ENCODE assay signal across 2 cellular contexts in genomic region chr2:4963106-4963505, GRCh38.
TF ChIP-seq lines count a peak whose summit lies in the region.

No MANE protein-coding gene starts in this region.

TF ChIP-seq in GM12891, 5 proteins besides CTCF, POLR2A, EP300 and RAD21:
- TF ChIP-seq SPI1 (IDR thresholded peaks at IDR 0.05; ENCODE audit: low read depth, low read length) (no peak), POU2F2 (IDR thresholded peaks at IDR 0.05; ENCODE audit: low read depth, low read length) (no peak), PAX5 (IDR thresholded peaks at IDR 0.05; ENCODE audit: insufficient read depth, low read length, severe bottlenecking) (no peak), TAF1 (IDR thresholded peaks at IDR 0.05; ENCODE audit: low read depth, low read length) (no peak), POLR2AphosphoS5 (IDR thresholded peaks at IDR 0.05; ENCODE audit: low read depth, low read length) (no peak)

TF ChIP-seq in GM12878, 131 proteins besides CTCF, POLR2A, EP300 and RAD21:
- TF ChIP-seq NR2C2 (IDR thresholded peaks at IDR 0.05; ENCODE audit: borderline replicate concordance, control insufficient read depth, insufficient read length, low read depth) (no peak), ZZZ3 (IDR thresholded peaks at IDR 0.05; ENCODE audit: control insufficient read depth, insufficient read length, low read depth) (no peak), E4F1 (IDR thresholded peaks at IDR 0.05; ENCODE audit: borderline replicate concordance, partially characterized antibody) (no peak), SUPT20H (IDR thresholded peaks at IDR 0.05; ENCODE audit: borderline replicate concordance, control insufficient read depth, low read depth, low read length) (no peak), NR2F1 (conservative IDR thresholded peaks at IDR 0.05) (no peak)
